Comparison of ENCODE assay signal across 12 cellular contexts in genomic region chr20:50282592-50283241, GRCh38.
DNase-seq lines count a peak whose midpoint lies in the region; ATAC-seq and TF ChIP-seq lines count a peak whose summit lies in the region.
"Had no signal": no experiment of that assay in that cellular context is flagged by ENCODE, and none has a peak within 500 bp of the region (broad histone marks: within the 10 kb centered on the region; RNA-seq: fewer than 3 reads in every experiment).

No MANE protein-coding gene starts in this region.

- intact Hi-C loops in Right ventricle myocardium superior (cut with DNase I) (no loop called here), left cardiac atrium (cut with DNase I) (no loop called here), uterus (cut with DNase I; ENCODE audit: low total_unique reads) (loop anchor here (10.0 kb wide), 1 partner anchor 88 kb away; the partner anchor contains the start of gene CEBPB)
- intact Hi-C loops in activated T-helper 1 cell treated with anti-CD3 and anti-CD28 coated beads, Interleukin-12 subunit alpha, Interleukin-12 subunit beta, Interleukin-2, Interleukin-4 antibody, amounts not matched to agents 30 ng/mL and 10 ng/mL and 1 ng/mL, durations not matched to agents 14 hours and 24 hours and 36 hours (cut with micrococcal nuclease) = no loop called here

- no peak overlapping the region for H4K8ac ChIP-seq in trophoblast cell (ENCODE audit: low read depth, low read length)

- ATAC-seq in Right ventricle myocardium superior (ENCODE audit: poor library complexity) = no peak
- no peak for ATAC-seq in left cardiac atrium
- no peak for ATAC-seq in HG03457 (IDR thresholded peaks at IDR 0.05; ENCODE audit: unreplicated experiment)

- no peak overlapping the region for H3K23ac ChIP-seq in trophoblast cell (ENCODE audit: low read length)

- peak overlapping the region; percentile 42 for H2BK12ac ChIP-seq in trophoblast cell (ENCODE audit: low read length)

- H3K36me3 Mint-ChIP-seq in activated T-helper 1 cell treated with anti-CD3 and anti-CD28 coated beads, Interleukin-12 subunit alpha, Interleukin-12 subunit beta, Interleukin-2, Interleukin-4 antibody, amounts not matched to agents 30 ng/mL and 10 ng/mL and 1 ng/mL, durations not matched to agents 14 hours and 24 hours and 36 hours (ENCODE audit: low read depth) = no peaks in the 10 kb centered on the region

- DNase-seq in Right ventricle myocardium superior = peak; percentile 49
- DNase-seq in left cardiac atrium = no peak
- DNase-seq in activated T-helper 1 cell treated with anti-CD3 and anti-CD28 coated beads, Interleukin-12 subunit alpha, Interleukin-12 subunit beta, Interleukin-2, Interleukin-4 antibody, amounts not matched to agents 30 ng/mL and 10 ng/mL and 1 ng/mL, durations not matched to agents 14 hours and 24 hours and 36 hours (ENCODE audit: low spot score) = no peak
- no peak for DNase-seq in trophoblast cell
- DNase-seq in uterus = no peak
- no peak for DNase-seq in caudate nucleus (lab: John Stamatoyannopoulos, UW)
- DNase-seq in SHP77 treated with DMSO at 0.1 percent for 48 hours (lab: John Stamatoyannopoulos, UW) = no peak
- DNase-seq: cortex of kidney, NCI-H1930, NCI-H510A treated with DMSO at 0.1 percent for 48 hours, nucleus accumbens had no signal

- H2AFZ ChIP-seq in trophoblast cell (ENCODE audit: insufficient read depth, low read length, poor library complexity) = no peak overlapping the region

- peaks cover 14% of the 10 kb centered on the region for H3K27me3 Mint-ChIP-seq in activated T-helper 1 cell treated with anti-CD3 and anti-CD28 coated beads, Interleukin-12 subunit alpha, Interleukin-12 subunit beta, Interleukin-2, Interleukin-4 antibody, amounts not matched to agents 30 ng/mL and 10 ng/mL and 1 ng/mL, durations not matched to agents 14 hours and 24 hours and 36 hours (ENCODE audit: insufficient read depth)

- H3K4ac ChIP-seq in trophoblast cell (ENCODE audit: low read depth, low read length) = no peak overlapping the region

- H4K91ac ChIP-seq in trophoblast cell (ENCODE audit: low read depth, low read length) = peak overlapping the region; percentile 38

- H3K4me3 Mint-ChIP-seq in activated T-helper 1 cell treated with anti-CD3 and anti-CD28 coated beads, Interleukin-12 subunit alpha, Interleukin-12 subunit beta, Interleukin-2, Interleukin-4 antibody, amounts not matched to agents 30 ng/mL and 10 ng/mL and 1 ng/mL, durations not matched to agents 14 hours and 24 hours and 36 hours = no peak overlapping the region

- peaks cover 11 to 22% of the 10 kb centered on the region in 2 experiments for H3K4me1 ChIP-seq in trophoblast cell (ENCODE audit: control insufficient read depth in 1 of 2, insufficient read depth in 2 of 2, low read length in 2 of 2)
- peaks cover 27 to 29% of the 10 kb centered on the region in 2 donors for H3K4me1 ChIP-seq in uterus

- H3K9me3 ChIP-seq in trophoblast cell (ENCODE audit: insufficient read depth, low read depth, low read length) (no peaks in the 10 kb centered on the region), uterus (no peaks in the 10 kb centered on the region)

- H3K9ac ChIP-seq in trophoblast cell (ENCODE audit: low read length) = no peak overlapping the region

- H3K14ac ChIP-seq in trophoblast cell (ENCODE audit: low read length) = no peak overlapping the region

- H3K4me3 ChIP-seq in trophoblast cell (ENCODE audit: low read depth, low read length) = no peak overlapping the region
- no peak overlapping the region for H3K4me3 ChIP-seq in uterus

- no peak overlapping the region for H3K4me2 ChIP-seq in trophoblast cell (ENCODE audit: low read length)

- no peaks in the 10 kb centered on the region for H3K9me3 Mint-ChIP-seq in activated T-helper 1 cell treated with anti-CD3 and anti-CD28 coated beads, Interleukin-12 subunit alpha, Interleukin-12 subunit beta, Interleukin-2, Interleukin-4 antibody, amounts not matched to agents 30 ng/mL and 10 ng/mL and 1 ng/mL, durations not matched to agents 14 hours and 24 hours and 36 hours

- WGBS in trophoblast cell (ENCODE audit: extremely low coverage, insufficient coverage, insufficient read length) = no CpG with 5 or more reads among the region's 17 CpGs

- H3K36me3 ChIP-seq in trophoblast cell (ENCODE audit: control insufficient read depth in 1 of 2, insufficient read depth in 2 of 2, low read length in 2 of 2) = no peaks in the 10 kb centered on the region
- H3K36me3 ChIP-seq in uterus = no peaks in the 10 kb centered on the region

- TF ChIP-seq CTCF in uterus (IDR thresholded peaks at IDR 0.05) = peak in 1 of 4 experiments; percentile 18

- peak overlapping the region; percentile 10 for H2BK120ac ChIP-seq in trophoblast cell (ENCODE audit: insufficient read depth, low read length, poor library complexity)

- H2AK5ac ChIP-seq in trophoblast cell (ENCODE audit: low read length) = peak overlapping the region; percentile 50

- peaks cover 2% of the 10 kb centered on the region for H3K79me2 ChIP-seq in trophoblast cell (ENCODE audit: control insufficient read depth, insufficient read depth, low read length, poor library complexity)

- no peak for TF ChIP-seq POLR2A in uterus (IDR thresholded peaks at IDR 0.05)

- peak overlapping the region; percentile 21 for H3K27ac Mint-ChIP-seq in activated T-helper 1 cell treated with anti-CD3 and anti-CD28 coated beads, Interleukin-12 subunit alpha, Interleukin-12 subunit beta, Interleukin-2, Interleukin-4 antibody, amounts not matched to agents 30 ng/mL and 10 ng/mL and 1 ng/mL, durations not matched to agents 14 hours and 24 hours and 36 hours

- H3K4me1 Mint-ChIP-seq in activated T-helper 1 cell treated with anti-CD3 and anti-CD28 coated beads, Interleukin-12 subunit alpha, Interleukin-12 subunit beta, Interleukin-2, Interleukin-4 antibody, amounts not matched to agents 30 ng/mL and 10 ng/mL and 1 ng/mL, durations not matched to agents 14 hours and 24 hours and 36 hours (ENCODE audit: low read depth) = peaks cover 31% of the 10 kb centered on the region

- no peaks in the 10 kb centered on the region for H3K27me3 ChIP-seq in trophoblast cell (ENCODE audit: insufficient read depth, low read length)
- H3K27me3 ChIP-seq in uterus = no peaks in the 10 kb centered on the region

- no peak overlapping the region for H2BK5ac ChIP-seq in trophoblast cell (ENCODE audit: low read depth, low read length, poor library complexity)

- H3K27ac ChIP-seq in trophoblast cell (ENCODE audit: low read depth, low read length) = no peak overlapping the region
- peak overlapping the region; percentile 98 to 99 for H3K27ac ChIP-seq in uterus
- no peak overlapping the region for H3K27ac ChIP-seq in caudate nucleus (ENCODE audit: low read depth, low read length)

- no peak overlapping the region for H4K12ac ChIP-seq in trophoblast cell (ENCODE audit: low read depth, low read length)

- peaks cover 14% of the 10 kb centered on the region for H3K79me1 ChIP-seq in trophoblast cell (ENCODE audit: low read length)

- H3K18ac ChIP-seq in trophoblast cell (ENCODE audit: low read length) = no peak overlapping the region

Comparison
In these comparisons a context has a peak if more than half of its experiments do, and no peak if none do; other contexts are left out.
1. H3K27ac ChIP-seq: peak in uterus (2 of 2); none in trophoblast cell (single experiment) and caudate nucleus (single experiment).